In the genomic region with DNA sequence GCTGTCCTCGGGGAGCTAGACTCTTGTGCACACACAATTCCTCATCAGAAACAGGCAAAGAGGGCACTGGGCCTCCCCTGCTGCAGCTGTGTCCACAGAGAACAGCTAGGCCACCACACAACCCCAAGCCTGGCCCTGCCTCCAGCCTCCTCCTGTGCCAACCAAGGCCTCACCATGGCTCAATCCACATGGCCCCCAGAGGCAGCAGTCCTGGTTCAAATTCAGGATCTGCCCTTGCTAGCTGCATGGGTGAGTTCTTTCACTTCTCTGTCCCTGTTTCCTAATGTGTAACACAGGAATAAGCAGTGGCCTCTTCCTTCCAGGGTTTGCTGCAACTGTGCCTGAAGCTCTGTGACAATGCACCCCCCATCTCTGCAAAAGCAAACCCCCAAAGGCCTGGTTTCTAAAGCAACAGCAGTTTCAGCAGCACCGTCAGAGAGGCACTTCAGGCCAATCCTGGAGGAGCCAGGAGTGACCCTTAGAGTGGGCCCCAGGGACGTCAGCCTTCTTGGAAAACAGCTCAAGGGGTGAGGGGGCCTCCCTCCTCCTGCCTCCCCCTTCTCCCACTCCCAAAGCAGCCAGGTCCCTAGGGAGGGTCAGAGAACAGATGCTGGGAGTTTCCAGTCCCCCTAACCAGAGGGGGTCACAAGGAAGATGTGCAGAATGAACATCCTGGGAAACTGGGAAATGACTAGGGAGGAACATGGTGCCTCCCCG, we compare ENCODE assay signal across 12 cellular contexts. TPM values are rescaled to one million over a fixed set of nuclear protein-coding genes. Genes with fewer than 3 reads are reported as not detected.
DNase-seq lines count a peak whose midpoint lies in the region; ATAC-seq and TF ChIP-seq lines count a peak whose summit lies in the region.
"Had no signal": no experiment of that assay in that cellular context is flagged by ENCODE, and none has a peak within 500 bp of the region (broad histone marks: within the 10 kb centered on the region; RNA-seq: fewer than 3 reads in every experiment).

No MANE protein-coding gene starts in this region.

- H3F3A ChIP-seq in DOHH2 (ENCODE audit: control insufficient read depth, insufficient read depth), result peaks cover 5% of the 10 kb centered on the region

- no peaks in the 10 kb centered on the region for H3K9me3 ChIP-seq in BLaER1
- H3K9me3 ChIP-seq in DOHH2 (ENCODE audit: control insufficient read depth, insufficient read depth, low read length), result no peaks in the 10 kb centered on the region

- intact Hi-C loops in Calu3 (cut with micrococcal nuclease; ENCODE audit: unreplicated experiment), result no loop called here

- BruUV-seq in Calu3 (replicated peaks; lab: Mats Ljungman, UMichigan), result no TSS peak

- no peak overlapping the region for H3K27ac Mint-ChIP-seq in activated T-helper 17 cell treated with anti-CD3 and anti-CD28 coated beads, Interleukin-2, amount 50 U/mL, for 72 hours
- H3K27ac Mint-ChIP-seq in naive B cell, result no peak overlapping the region
- no peak overlapping the region for H3K27ac Mint-ChIP-seq in Calu3 (ENCODE audit: unreplicated experiment)
- no peak overlapping the region for H3K27ac Mint-ChIP-seq in natural killer cell treated with Interleukin-12 subunit alpha and Interleukin-12 subunit beta and Interleukin-15 and Interleukin-18, amount 100 ng/mL, for 72 hours
- H3K27ac Mint-ChIP-seq: activated T-helper 2 cell treated with anti-CD3 and anti-CD28 coated beads, Interferon-gamma antibody, Interleukin-2, Interleukin-4, amounts not matched to agents 10 μg/mL and 5 μg/mL and 100 μg/mL, durations not matched to agents 14 hours and 24 hours and 36 hours had no signal

- H3K4me3 Mint-ChIP-seq in activated T-helper 17 cell treated with anti-CD3 and anti-CD28 coated beads, Interleukin-2, amount 50 U/mL, for 72 hours, result peak overlapping the region; percentile 89
- H3K4me3 Mint-ChIP-seq in naive B cell (peak overlapping the region in 5 of 8 donors; percentile 15 to 89 (median 34)), Calu3 (ENCODE audit: low read depth, unreplicated experiment) (no peak overlapping the region)
- H3K4me3 Mint-ChIP-seq in natural killer cell treated with Interleukin-12 subunit alpha and Interleukin-12 subunit beta and Interleukin-15 and Interleukin-18, amount 100 ng/mL, for 72 hours, result no peak overlapping the region

- no peak for ATAC-seq in activated T-helper 17 cell treated with anti-CD3 and anti-CD28 coated beads, Interleukin-2, amount 50 U/mL, for 72 hours (replicated peaks)
- no peak for ATAC-seq in naive B cell (ENCODE audit: low read depth in 2 of 2)
- ATAC-seq in natural killer cell treated with Interleukin-12 subunit alpha and Interleukin-12 subunit beta and Interleukin-15 and Interleukin-18, amount 100 ng/mL, for 72 hours, result no peak

- CTCF ChIA-PET in Calu3 (lab: Charles Lee), result interaction anchor here (0.7 kb wide), 1 partner anchor 202 kb away, joined by 5 read pairs; no protein-coding TSS in a partner anchor

- H3K27me3 Mint-ChIP-seq in activated T-helper 17 cell treated with anti-CD3 and anti-CD28 coated beads, Interleukin-2, amount 50 U/mL, for 72 hours, result no peaks in the 10 kb centered on the region
- no peaks in the 10 kb centered on the region for H3K27me3 Mint-ChIP-seq in naive B cell
- no peaks in the 10 kb centered on the region for H3K27me3 Mint-ChIP-seq in Calu3 (ENCODE audit: unreplicated experiment)
- no peaks in the 10 kb centered on the region for H3K27me3 Mint-ChIP-seq in natural killer cell treated with Interleukin-12 subunit alpha and Interleukin-12 subunit beta and Interleukin-15 and Interleukin-18, amount 100 ng/mL, for 72 hours

- peaks cover 12% of the 10 kb centered on the region for H3K4me1 Mint-ChIP-seq in activated T-helper 17 cell treated with anti-CD3 and anti-CD28 coated beads, Interleukin-2, amount 50 U/mL, for 72 hours
- peaks cover 28 to 48% (median 46%) of the 10 kb centered on the region in 3 donors for H3K4me1 Mint-ChIP-seq in naive B cell
- H3K4me1 Mint-ChIP-seq in Calu3 (ENCODE audit: low read depth, unreplicated experiment), result no peaks in the 10 kb centered on the region
- peaks cover 9 to 12% of the 10 kb centered on the region in 2 donors for H3K4me1 Mint-ChIP-seq in natural killer cell treated with Interleukin-12 subunit alpha and Interleukin-12 subunit beta and Interleukin-15 and Interleukin-18, amount 100 ng/mL, for 72 hours (ENCODE audit: low read depth in 2 of 2)

- H3K9me2 ChIP-seq in DOHH2 (replicated peaks; ENCODE audit: control insufficient read depth, low read length), result no peaks in the 10 kb centered on the region

- H3K36me3 ChIP-seq in BLaER1 (peaks cover 9% of the 10 kb centered on the region), DOHH2 (ENCODE audit: control insufficient read depth, low read length) (peaks cover 13% of the 10 kb centered on the region)

- H3K9me3 Mint-ChIP-seq in activated T-helper 17 cell treated with anti-CD3 and anti-CD28 coated beads, Interleukin-2, amount 50 U/mL, for 72 hours, result no peaks in the 10 kb centered on the region
- H3K9me3 Mint-ChIP-seq in naive B cell (no peaks in the 10 kb centered on the region), Calu3 (ENCODE audit: low read depth, unreplicated experiment) (no peaks in the 10 kb centered on the region)
- no peaks in the 10 kb centered on the region for H3K9me3 Mint-ChIP-seq in natural killer cell treated with Interleukin-12 subunit alpha and Interleukin-12 subunit beta and Interleukin-15 and Interleukin-18, amount 100 ng/mL, for 72 hours
- H3K9me3 Mint-ChIP-seq: activated T-helper 2 cell treated with anti-CD3 and anti-CD28 coated beads, Interferon-gamma antibody, Interleukin-2, Interleukin-4, amounts not matched to agents 10 μg/mL and 5 μg/mL and 100 μg/mL, durations not matched to agents 14 hours and 24 hours and 36 hours had no signal

- H3K4me1 ChIP-seq in BLaER1, result peaks cover 79% of the 10 kb centered on the region
- peaks cover 29% of the 10 kb centered on the region for H3K4me1 ChIP-seq in DOHH2 (ENCODE audit: control insufficient read depth, low read length)

- H3K36me3 Mint-ChIP-seq in activated T-helper 17 cell treated with anti-CD3 and anti-CD28 coated beads, Interleukin-2, amount 50 U/mL, for 72 hours (ENCODE audit: low read depth), result peaks cover 7% of the 10 kb centered on the region
- no peaks in the 10 kb centered on the region for H3K36me3 Mint-ChIP-seq in naive B cell
- H3K36me3 Mint-ChIP-seq in Calu3 (ENCODE audit: insufficient read depth, unreplicated experiment), result peaks cover 29% of the 10 kb centered on the region
- no peaks in the 10 kb centered on the region for H3K36me3 Mint-ChIP-seq in natural killer cell treated with Interleukin-12 subunit alpha and Interleukin-12 subunit beta and Interleukin-15 and Interleukin-18, amount 100 ng/mL, for 72 hours

- H3K27ac ChIP-seq in BLaER1 (peak overlapping the region; percentile 57), DOHH2 (ENCODE audit: low read depth, low read length) (no peak overlapping the region)

- H3K4me2 ChIP-seq in BLaER1, result peak overlapping the region; percentile 99
- peak overlapping the region; percentile 100 for H3K4me2 ChIP-seq in DOHH2 (ENCODE audit: low read length)

- H3K4me3 ChIP-seq in BLaER1 (peak overlapping the region; percentile 78), DOHH2 (ENCODE audit: low read length) (no peak overlapping the region; the same call in 1 of the 2 replicates)

- H4K20me1 ChIP-seq in BLaER1, result peaks cover 65% of the 10 kb centered on the region
- peaks cover 8% of the 10 kb centered on the region; the same call in 1 of the 2 replicates for H4K20me1 ChIP-seq in DOHH2 (ENCODE audit: control insufficient read depth, insufficient read depth, low read depth, low read length)

- H3K27me3 ChIP-seq in BLaER1 (no peaks in the 10 kb centered on the region), DOHH2 (ENCODE audit: control insufficient read depth, low read length) (no peaks in the 10 kb centered on the region)

- H3K9ac ChIP-seq in BLaER1, result peak overlapping the region; percentile 96

- peaks cover 49% of the 10 kb centered on the region for H3K79me2 ChIP-seq in DOHH2 (ENCODE audit: control insufficient read depth, low read length)

- DNase-seq in naive B cell (no peak), Calu3 (no peak), superior temporal gyrus (ENCODE audit: extremely low spot score) (no peak)
- no peak for DNase-seq in natural killer cell treated with Interleukin-12 subunit alpha and Interleukin-12 subunit beta and Interleukin-15 and Interleukin-18, amount 100 ng/mL, for 72 hours (ENCODE audit: low spot score)
- no peak for DNase-seq in stimulated activated CD4-positive, alpha-beta T cell treated with anti-CD3 and anti-CD28 coated beads, Interleukin-12 subunit alpha, Interleukin-12 subunit beta, amount 100 ng/mL, for 4 hours
- DNase-seq: COR-L47, GOT3 had no signal

- TF ChIP-seq CTCF in DOHH2 (IDR thresholded peaks at IDR 0.05; ENCODE audit: low read depth, low read length, poor library complexity, severe bottlenecking), result no peak
- TF ChIP-seq CTCF in Calu3 (IDR thresholded peaks at IDR 0.05; ENCODE audit: unreplicated experiment), result no peak

RNA-seq across cellular contexts. Expression of a gene that starts 2.2 kb away (rescaled TPM):
- 10 to 100 TPM; 40.7 to 66.0 TPM for total RNA-seq in activated T-helper 17 cell treated with anti-CD3 and anti-CD28 coated beads, Interleukin-2, amount 50 U/mL, for 72 hours
- 10 to 100 TPM; 17.3 to 24.9 (median 20.8) TPM for polyA plus RNA-seq in naive B cell (ENCODE audit: low read depth in 6 of 6)
- 27.3 and 29.0 TPM in 2 replicates for total RNA-seq in Calu3 (2022)
- 10 to 100 TPM; 29.5 to 89.2 TPM for total RNA-seq in natural killer cell treated with Interleukin-12 subunit alpha and Interleukin-12 subunit beta and Interleukin-15 and Interleukin-18, amount 100 ng/mL, for 72 hours

RNA-seq across cellular contexts. Expression of a gene that starts 15.9 kb away (rescaled TPM):
- under 1 TPM; 0.24 TPM for total RNA-seq in activated T-helper 17 cell treated with anti-CD3 and anti-CD28 coated beads, Interleukin-2, amount 50 U/mL, for 72 hours
- not detected for polyA plus RNA-seq in naive B cell (ENCODE audit: low read depth in 6 of 6)
- 0.28 TPM in 1 of 2 replicates, not detected in the other for total RNA-seq in Calu3 (2022)
- under 1 TPM; 0.24 to 0.36 TPM for total RNA-seq in natural killer cell treated with Interleukin-12 subunit alpha and Interleukin-12 subunit beta and Interleukin-15 and Interleukin-18, amount 100 ng/mL, for 72 hours
- total RNA-seq: activated T-helper 2 cell treated with anti-CD3 and anti-CD28 coated beads, Interferon-gamma antibody, Interleukin-2, Interleukin-4, amounts not matched to agents 10 μg/mL and 5 μg/mL and 100 μg/mL, durations not matched to agents 14 hours and 24 hours and 36 hours; kidney epithelial cell had no signal

RNA-seq across cellular contexts. Expression of a gene that starts 21.2 kb away (rescaled TPM):
- total RNA-seq in activated T-helper 17 cell treated with anti-CD3 and anti-CD28 coated beads, Interleukin-2, amount 50 U/mL, for 72 hours, result 10 to 100 TPM; 42.3 to 82.1 TPM
- 1 to 10 TPM in 5 of 6 donors, under 1 TPM in 1; 0.27 to 2.2 (median 1.6) TPM for polyA plus RNA-seq in naive B cell (ENCODE audit: low read depth in 6 of 6)
- 44.7 and 44.9 TPM in 2 replicates for total RNA-seq in Calu3 (2022)
- 100 to 1,000 TPM in 1 of 2 donors, 10 to 100 TPM in 1; 75.4 to 118 TPM for total RNA-seq in natural killer cell treated with Interleukin-12 subunit alpha and Interleukin-12 subunit beta and Interleukin-15 and Interleukin-18, amount 100 ng/mL, for 72 hours

RNA-seq across cellular contexts. Expression of a gene that starts 30.8 kb away (rescaled TPM):
- 100 to 1,000 TPM in 1 of 2 donors, 10 to 100 TPM in 1; 86.7 to 117 TPM for total RNA-seq in activated T-helper 17 cell treated with anti-CD3 and anti-CD28 coated beads, Interleukin-2, amount 50 U/mL, for 72 hours
- 10 to 100 TPM; 13.0 to 22.1 (median 19.5) TPM for polyA plus RNA-seq in naive B cell (ENCODE audit: low read depth in 6 of 6)
- 69.6 and 75.0 TPM in 2 replicates for total RNA-seq in Calu3 (2022)
- total RNA-seq in natural killer cell treated with Interleukin-12 subunit alpha and Interleukin-12 subunit beta and Interleukin-15 and Interleukin-18, amount 100 ng/mL, for 72 hours, result 10 to 100 TPM; 38.9 to 84.1 TPM

RNA-seq across cellular contexts. Expression of a gene that starts 32.8 kb away (rescaled TPM):
- total RNA-seq in activated T-helper 17 cell treated with anti-CD3 and anti-CD28 coated beads, Interleukin-2, amount 50 U/mL, for 72 hours, result not detected
- not detected for polyA plus RNA-seq in naive B cell (ENCODE audit: low read depth in 6 of 6)
- not detected in 2 replicates for total RNA-seq in Calu3 (2022)
- total RNA-seq in natural killer cell treated with Interleukin-12 subunit alpha and Interleukin-12 subunit beta and Interleukin-15 and Interleukin-18, amount 100 ng/mL, for 72 hours, result not detected

Comparison
In these comparisons a context has a peak if more than half of its experiments do, and no peak if none do; other contexts are left out.
1. H3K4me3 Mint-ChIP-seq: peak in activated T-helper 17 cell treated with anti-CD3 and anti-CD28 coated beads, Interleukin-2, amount 50 U/mL, for 72 hours (single experiment) and naive B cell (5 of 8); none in Calu3 (single experiment) and natural killer cell treated with Interleukin-12 subunit alpha and Interleukin-12 subunit beta and Interleukin-15 and Interleukin-18, amount 100 ng/mL, for 72 hours (single experiment).